20 cellular contexts compared by ENCODE assay signal in genomic region chr12:29343022-29343799, GRCh38.
"Had no signal": no experiment of that assay in that cellular context is flagged by ENCODE, and none has a peak within 500 bp of the region (broad histone marks: within the 10 kb centered on the region; RNA-seq: fewer than 3 reads in every experiment).

No MANE protein-coding gene starts in this region.

- H3K27me3 Mint-ChIP-seq: activated CD4-positive, alpha-beta memory T cell treated with anti-CD3 and anti-CD28 coated beads, Interleukin-2, amount 10 ng/mL, durations not matched to agents 7 days and 5 days; activated CD8-positive, alpha-beta memory T cell treated with anti-CD3 and anti-CD28 coated beads, Interleukin-2, amount 10 ng/mL, durations not matched to agents 7 days and 5 days; activated naive CD8-positive, alpha-beta T cell; effector memory CD8-positive, alpha-beta T cell; naive B cell; type B pancreatic cell had no signal

- H3K27ac ChIP-seq: left lung, SK-N-MC, stomach had no signal

- H3K4me1 ChIP-seq: left lung, stomach had no signal

- H3K27me3 ChIP-seq: left lung, stomach had no signal

- H3K36me3 Mint-ChIP-seq: activated naive CD8-positive, alpha-beta T cell had no signal

- H3K4me1 Mint-ChIP-seq: activated CD4-positive, alpha-beta memory T cell treated with anti-CD3 and anti-CD28 coated beads, Interleukin-2, amount 10 ng/mL, durations not matched to agents 7 days and 5 days; activated CD8-positive, alpha-beta memory T cell treated with anti-CD3 and anti-CD28 coated beads, Interleukin-2, amount 10 ng/mL, durations not matched to agents 7 days and 5 days; naive B cell; neural crest cell had no signal

- H3K4me3 ChIP-seq: left lung, SK-N-MC, stomach had no signal

- ATAC-seq: activated CD8-positive, alpha-beta memory T cell treated with anti-CD3 and anti-CD28 coated beads, Interleukin-2, amount 10 ng/mL, durations not matched to agents 7 days and 5 days; effector memory CD8-positive, alpha-beta T cell; left lung had no signal

- DNase-seq: activated CD4-positive, alpha-beta memory T cell treated with anti-CD3 and anti-CD28 coated beads, Interleukin-2, amount 10 ng/mL, durations not matched to agents 7 days and 5 days; activated CD4-positive, alpha-beta T cell treated with anti-CD3 and anti-CD28 coated beads for 48 hours; activated CD4-positive, CD25-positive, alpha-beta regulatory T cell; activated CD8-positive, alpha-beta memory T cell treated with anti-CD3 and anti-CD28 coated beads, Interleukin-2, amount 10 ng/mL, durations not matched to agents 7 days and 5 days; activated gamma-delta T cell; activated T-cell treated with anti-CD3 and anti-CD28 coated beads, Interleukin-2, amount 50 U/mL, for 1 hour; effector memory CD8-positive, alpha-beta T cell; glutamatergic neuron; kidney; left lung; naive B cell; small intestine; stimulated activated CD4-positive, alpha-beta T cell treated with anti-CD3 and anti-CD28 coated beads, Interleukin-15, amount 100 ng/mL, for 24 hours; stimulated activated CD4-positive, alpha-beta T cell treated with anti-CD3 and anti-CD28 coated beads, Interleukin-2, amount 100 ng/mL, for 48 hours; stomach; T-helper 9 cell had no signal

- H3K27ac Mint-ChIP-seq: activated CD4-positive, alpha-beta memory T cell treated with anti-CD3 and anti-CD28 coated beads, Interleukin-2, amount 10 ng/mL, durations not matched to agents 7 days and 5 days; activated CD8-positive, alpha-beta memory T cell treated with anti-CD3 and anti-CD28 coated beads, Interleukin-2, amount 10 ng/mL, durations not matched to agents 7 days and 5 days; type B pancreatic cell had no signal

- H3K9me3 ChIP-seq: left lung, stomach had no signal

- H3K4me3 Mint-ChIP-seq: activated CD4-positive, alpha-beta memory T cell treated with anti-CD3 and anti-CD28 coated beads, Interleukin-2, amount 10 ng/mL, durations not matched to agents 7 days and 5 days; activated CD8-positive, alpha-beta memory T cell treated with anti-CD3 and anti-CD28 coated beads, Interleukin-2, amount 10 ng/mL, durations not matched to agents 7 days and 5 days; activated naive CD8-positive, alpha-beta T cell; effector memory CD8-positive, alpha-beta T cell; naive B cell; neural crest cell; type B pancreatic cell had no signal
